ENCODE assay signal across 9 cellular contexts in genomic region chr1:235882816-235883215, GRCh38. TPM values are rescaled to one million over a fixed set of nuclear protein-coding genes. Genes with fewer than 3 reads are reported as not detected.
DNase-seq lines count a peak whose midpoint lies in the region; ATAC-seq, FAIRE-seq and TF ChIP-seq lines count a peak whose summit lies in the region.
"Had no signal": no experiment of that assay in that cellular context is flagged by ENCODE, and none has a peak within 500 bp of the region (broad histone marks: within the 10 kb centered on the region; RNA-seq: fewer than 3 reads in every experiment).

No MANE protein-coding gene starts in this region.

- peak overlapping the region; percentile 61 for H3K4me3 Mint-ChIP-seq in activated CD8-positive, alpha-beta memory T cell treated with anti-CD3 and anti-CD28 coated beads, Interleukin-2, amount 10 ng/mL, durations not matched to agents 7 days and 5 days

- CTCF ChIA-PET in activated CD8-positive, alpha-beta memory T cell treated with anti-CD3 and anti-CD28 coated beads, Interleukin-2, amount 10 ng/mL, durations not matched to agents 7 days and 5 days (lab: Charles Lee), result interaction anchor here (1.0 to 1.6 kb wide), 3 partner anchors 8 to 89 kb away, joined by 3 to 7 read pairs (median 3); no protein-coding TSS in a partner anchor
- CTCF ChIA-PET in K562 (lab: Yijun Ruan, JAX; ENCODE audit: low intra/inter-chr PET ratio), result no interaction called here

- H3K4me1 ChIP-seq in K562 (replicated peaks in 1 of 2; ENCODE audit: control insufficient read depth in 2 of 2, insufficient read depth in 2 of 2, low read length in 2 of 2) (no peaks in the 10 kb centered on the region), right lobe of liver (peaks cover 0 to 8% (median 2%) of the 10 kb centered on the region in 4 donors), tibial nerve (peaks cover 0 to 30% (median 6%) of the 10 kb centered on the region in 4 donors)

- H3K9me1 ChIP-seq in K562 (ENCODE audit: control insufficient read depth, insufficient read depth, low read length), result no peaks in the 10 kb centered on the region

- no peaks in the 10 kb centered on the region for H3K79me2 ChIP-seq in K562 (ENCODE audit: control insufficient read depth, insufficient read depth, low read length)

- H3K27me3 Mint-ChIP-seq in activated CD8-positive, alpha-beta memory T cell treated with anti-CD3 and anti-CD28 coated beads, Interleukin-2, amount 10 ng/mL, durations not matched to agents 7 days and 5 days, result no peaks in the 10 kb centered on the region

- TF ChIP-seq EP300 in K562 (IDR thresholded peaks at IDR 0.05; ENCODE audit: low read length), result no peak
- no peak for TF ChIP-seq EP300 in tibial nerve (IDR thresholded peaks at IDR 0.05)

- POLR2A ChIA-PET in K562 (lab: Yijun Ruan, JAX), result interaction anchor here (1.2 to 1.3 kb wide), 2 partner anchors 8 to 25 kb away, joined by 3 read pairs; no protein-coding TSS in a partner anchor

- intact Hi-C loops in K562 (cut with micrococcal nuclease) (no loop called here), right lobe of liver (cut with DNase I) (loop anchor here in 1 of 2 donors (10.0 kb wide), 1 partner anchor 52 kb away; no protein-coding TSS in a partner anchor)

- no peak overlapping the region for H3K4me3 ChIP-seq in K562
- H3K4me3 ChIP-seq in right lobe of liver, result peak overlapping the region; percentile 26 to 46 (median 44)
- peak overlapping the region in 2 of 4 donors; percentile 10 to 34 for H3K4me3 ChIP-seq in tibial nerve

- H2AFZ ChIP-seq in K562 (ENCODE audit: low read depth, low read length), result no peak overlapping the region

- TF ChIP-seq POLR2A in K562 (conservative IDR thresholded peaks at IDR 0.05), result no peak
- TF ChIP-seq POLR2A in right lobe of liver (IDR thresholded peaks at IDR 0.05), result no peak
- no peak for TF ChIP-seq POLR2A in tibial nerve (IDR thresholded peaks at IDR 0.05)

- WGBS in K562 (ENCODE audit: insufficient coverage, low coverage, missing lambda C conversion rate), result under 1% methylated on average over 6 of the region's 6 CpGs
- 12% methylated on average over 5 of the region's 6 CpGs for WGBS in right lobe of liver (ENCODE audit: insufficient coverage, low coverage, low lambda C conversion rate, missing lambda C conversion rate)
- WGBS in tibial nerve, 2 donors, result 65 to 77% methylated on average over 6 of the region's 6 CpGs

- peaks cover 75% of the 10 kb centered on the region for H3K4me1 Mint-ChIP-seq in activated CD8-positive, alpha-beta memory T cell treated with anti-CD3 and anti-CD28 coated beads, Interleukin-2, amount 10 ng/mL, durations not matched to agents 7 days and 5 days

- peak overlapping the region; percentile 61 for H3K27ac Mint-ChIP-seq in activated CD8-positive, alpha-beta memory T cell treated with anti-CD3 and anti-CD28 coated beads, Interleukin-2, amount 10 ng/mL, durations not matched to agents 7 days and 5 days

- ATAC-seq in activated CD8-positive, alpha-beta memory T cell treated with anti-CD3 and anti-CD28 coated beads, Interleukin-2, amount 10 ng/mL, durations not matched to agents 7 days and 5 days, result no peak
- ATAC-seq in K562 (peak; percentile 47; the same call in 2 of the 3 replicates), right lobe of liver (peak; percentile 23 to 57 (median 46))

- H3K9ac ChIP-seq in K562 (ENCODE audit: insufficient read depth in 1 of 2, low read depth in 2 of 2, low read length in 2 of 2), result no peak overlapping the region

- TF ChIP-seq RAD21 in K562 (CRISPR knock-in tag; conservative IDR thresholded peaks at IDR 0.05 in 1 of 2, IDR thresholded peaks at IDR 0.05 in 1 of 2), result no peak

- peaks cover 5% of the 10 kb centered on the region for H3K36me3 Mint-ChIP-seq in activated CD8-positive, alpha-beta memory T cell treated with anti-CD3 and anti-CD28 coated beads, Interleukin-2, amount 10 ng/mL, durations not matched to agents 7 days and 5 days

- H3K4me2 ChIP-seq in K562 (ENCODE audit: insufficient read depth, low read length), result no peak overlapping the region

- no peaks in the 10 kb centered on the region for H3K9me3 Mint-ChIP-seq in activated CD8-positive, alpha-beta memory T cell treated with anti-CD3 and anti-CD28 coated beads, Interleukin-2, amount 10 ng/mL, durations not matched to agents 7 days and 5 days (ENCODE audit: low read depth)

- H4K20me1 ChIP-seq in K562 (replicated peaks; ENCODE audit: control insufficient read depth, insufficient read depth, low read length), result no peaks in the 10 kb centered on the region

- no peak for FAIRE-seq in K562 (lab: Jason Lieb, UNC)

- DNase-seq in activated CD8-positive, alpha-beta memory T cell treated with anti-CD3 and anti-CD28 coated beads, Interleukin-2, amount 10 ng/mL, durations not matched to agents 7 days and 5 days, result no peak
- DNase-seq in activated CD8-positive, alpha-beta memory T cell treated with anti-CD3 and anti-CD28 coated beads, Interleukin-2, amount 50 U/mL, for 48 hours, result no peak
- no peak for DNase-seq in K562 (ENCODE audit: extremely low read depth in 1 of 4, low spot score in 3 of 4)
- peak in 1 of 3 donors; percentile 44 for DNase-seq in right lobe of liver
- DNase-seq in tibial nerve (ENCODE audit: low spot score in 2 of 2), result no peak
- no peak for DNase-seq in occipital lobe (lab: John Stamatoyannopoulos, UW)
- DNase-seq in GOT3 (lab: John Stamatoyannopoulos, UW), result no peak
- DNase-seq in HPDE6-E6E7 (ENCODE audit: extremely low spot score), result no peak
- DNase-seq: effector memory CD4-positive, alpha-beta T cell had no signal

- TF ChIP-seq CTCF in K562 (IDR thresholded peaks at IDR 0.05 in 2 of 3, conservative IDR thresholded peaks at IDR 0.05 in 1 of 3; ENCODE audit: insufficient read depth in 2 of 3, low read depth in 1 of 3, low read length in 3 of 3) (no peak), right lobe of liver (IDR thresholded peaks at IDR 0.05) (no peak), tibial nerve (IDR thresholded peaks at IDR 0.05) (no peak)

- in situ Hi-C loops in K562 (cut with MboI), result no loop called here

- no peaks in the 10 kb centered on the region for H3K9me3 ChIP-seq in K562 (replicated peaks; ENCODE audit: control insufficient read depth, insufficient read depth, low read depth, low read length)
- H3K9me3 ChIP-seq in right lobe of liver, result no peaks in the 10 kb centered on the region
- no peaks in the 10 kb centered on the region for H3K9me3 ChIP-seq in tibial nerve

- no TSS peak for BruUV-seq in K562 (replicated peaks; lab: Mats Ljungman, UMichigan)

- peaks cover 31% of the 10 kb centered on the region in 2 experiments for H3K27me3 ChIP-seq in K562 (ENCODE audit: control insufficient read depth in 2 of 2, insufficient read depth in 2 of 2, low read length in 2 of 2)
- H3K27me3 ChIP-seq in right lobe of liver, result no peaks in the 10 kb centered on the region
- no peaks in the 10 kb centered on the region for H3K27me3 ChIP-seq in tibial nerve

- H3K36me3 ChIP-seq in K562 (ENCODE audit: control insufficient read depth, insufficient read depth, low read length) (no peaks in the 10 kb centered on the region), right lobe of liver (no peaks in the 10 kb centered on the region), tibial nerve (no peaks in the 10 kb centered on the region)

- H3K27ac ChIP-seq in K562 (ENCODE audit: extremely low read depth, low read depth, low read length), result no peak overlapping the region
- H3K27ac ChIP-seq in right lobe of liver, result peak overlapping the region; percentile 69 to 75 (median 75)
- H3K27ac ChIP-seq in tibial nerve, result peak overlapping the region in 3 of 4 donors; percentile 62 to 84 (median 77)

TF ChIP-seq in K562, 482 proteins besides CTCF, POLR2A, EP300 and RAD21 (continues in another document):
- TF ChIP-seq BRD9 (IDR thresholded peaks at IDR 0.05; ENCODE audit: low read depth, partially characterized antibody) (no peak), HNRNPLL (IDR thresholded peaks at IDR 0.05; ENCODE audit: low read depth, low read length, poor library complexity, severe bottlenecking) (no peak), ZNF175 (CRISPR knock-in tag; IDR thresholded peaks at IDR 0.05; ENCODE audit: low read depth) (no peak), ZNF717 (CRISPR knock-in tag; IDR thresholded peaks at IDR 0.05) (no peak), EGR1 (conservative IDR thresholded peaks at IDR 0.05) (no peak), SMARCB1 (IDR thresholded peaks at IDR 0.05; ENCODE audit: insufficient read length, low read depth) (no peak), SUPT5H (IDR thresholded peaks at IDR 0.05) (no peak), PTBP1 (IDR thresholded peaks at IDR 0.05; ENCODE audit: low read depth, low read length) (no peak)

RNA-seq across cellular contexts. Expression of gene LYST, which starts 16.1 kb away (rescaled TPM):
- 100 to 1,000 TPM in 1 of 2 experiments, 10 to 100 TPM in 1; 64.9 to 131 TPM for total RNA-seq in activated CD8-positive, alpha-beta memory T cell treated with anti-CD3 and anti-CD28 coated beads, Interleukin-2, amount 10 ng/mL, durations not matched to agents 7 days and 5 days
- 2.5 and 10.4 TPM in 2 replicates for total RNA-seq in K562 (2011; cell fraction: chromatin; rRNA removed; ENCODE audit: low replicate concordance)
- 1.1 and 1.2 TPM in 2 replicates for total RNA-seq in K562 (2011; cell fraction: nucleolus; rRNA removed)
- 1.8 and 3.4 TPM in 2 replicates for total RNA-seq in K562 (2011; cell fraction: nucleoplasm; rRNA removed)
- total RNA-seq in K562 (2014; rRNA removed) (0.73 and 1.3 TPM in 2 replicates), K562 (2014; rRNA removed; fragmentation: Illumina TruSeq; extraction: Trizol) (1.6 and 1.7 TPM in 2 replicates), K562 (2015; rRNA removed; fragmentation: Illumina TruSeq; extraction: Trizol) (0.94 and 1.2 TPM in 2 replicates), K562 (2021) (1.6 and 2.1 TPM in 2 replicates), right lobe of liver (10 to 100 TPM in 5 of 6 experiments, 1 to 10 TPM in 1; 9.0 to 16.6 (median 12.5) TPM), tibial nerve (10 to 100 TPM; 48.0 to 62.8 (median 61.0) TPM), occipital lobe (69.7 TPM)
- polyA plus RNA-seq in K562 (2011; rRNA removed) (1.5 and 2.4 TPM in 2 replicates), K562 (2014; fragmentation: Illumina TruSeq; extraction: Trizol) (0.83 and 0.91 TPM in 2 replicates), K562 (2014; fragmentation: Nextera tagmentation; extraction: Ambion mirVana) (1 to 10 TPM in 1 of 2 experiments, under 1 TPM in 1; 0.73 to 1.6 TPM), K562 (2014; rRNA removed) (1.1 and 1.4 TPM in 2 replicates)
- polyA plus RNA-seq in K562 (2011; cell fraction: cytosol; rRNA removed), result 0.52 and 1.5 TPM in 2 replicates
- polyA plus RNA-seq in K562 (2011; cell fraction: nucleus; rRNA removed), result 1.5 and 2.3 TPM in 2 replicates
- polyA plus RNA-seq in K562 (2012), result 1.6 and 2.3 TPM in 2 replicates
- polyA minus RNA-seq in K562 (2011; rRNA and poly(A)+ RNA removed), result 3.9 and 5.5 TPM in 2 replicates
- polyA minus RNA-seq in K562 (2011; cell fraction: cytosol; rRNA and poly(A)+ RNA removed), result 0.86 and 3.0 TPM in 2 replicates
- 2.7 and 4.8 TPM in 2 replicates for polyA minus RNA-seq in K562 (2011; cell fraction: nucleus; rRNA and poly(A)+ RNA removed)
